16 cellular contexts compared by ENCODE assay signal in the genomic region with DNA sequence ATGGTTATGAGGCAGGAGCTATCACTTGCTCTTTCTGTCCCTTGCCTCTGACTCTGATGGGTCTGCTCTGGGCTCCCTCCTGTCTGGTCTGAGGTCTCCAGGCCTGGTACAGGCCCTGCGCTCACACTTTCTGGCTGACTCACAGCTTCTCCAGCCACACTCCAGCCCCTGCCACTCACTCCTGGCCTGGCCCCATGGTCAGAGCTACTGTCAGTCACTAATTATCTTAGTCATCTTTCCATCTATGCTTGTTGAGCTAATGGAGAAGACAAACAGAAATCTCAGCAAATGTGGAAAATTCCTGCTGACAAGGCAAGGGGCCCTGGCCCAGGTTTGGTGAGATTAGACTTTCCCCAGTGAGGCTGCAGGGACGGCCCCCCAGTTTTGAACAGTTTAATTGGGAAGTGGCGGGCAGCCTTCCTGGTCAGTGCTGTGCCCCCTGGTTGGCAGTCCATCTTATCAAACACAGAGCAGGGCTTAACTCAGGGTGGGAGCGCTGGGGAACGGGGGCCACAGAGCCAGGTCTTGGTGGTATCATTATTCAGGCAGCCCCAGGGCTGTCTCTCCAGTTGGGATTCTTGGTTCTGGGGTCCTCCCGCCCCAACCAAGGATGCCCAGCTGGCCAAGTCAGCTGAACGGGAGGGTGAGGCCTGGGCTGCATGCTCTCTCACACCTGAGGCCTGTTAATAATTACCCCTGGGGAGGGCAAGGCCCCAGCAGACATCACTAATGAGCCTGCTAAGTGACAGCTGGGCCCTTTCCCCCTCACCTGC.
DNase-seq lines count a peak whose midpoint lies in the region; ATAC-seq, FAIRE-seq and TF ChIP-seq lines count a peak whose summit lies in the region.
"Had no signal": no experiment of that assay in that cellular context is flagged by ENCODE, and none has a peak within 500 bp of the region (broad histone marks: within the 10 kb centered on the region; RNA-seq: fewer than 3 reads in every experiment).

No MANE protein-coding gene starts in this region.

- ATAC-seq in GM12878 = peak; percentile 28
- peak; percentile 15 for ATAC-seq in mucosa of descending colon
- ATAC-seq in stimulated activated naive B cell treated with anti-CD40 and anti-IgM and Interleukin-4, amounts not matched to agents 10 μg/mL and 1 μg/mL and 100 μg/mL, for 72 hours (replicated peaks) = no peak
- ATAC-seq: activated T-cell treated with anti-CD3 and anti-CD28 coated beads, Interleukin-2, amount 50 U/mL, for 72 hours; Panc1 had no signal

- H3K9me3 ChIP-seq in GM12878 (replicated peaks; ENCODE audit: control insufficient read depth, insufficient read depth, low read length) (no peaks in the 10 kb centered on the region), mucosa of descending colon (no peaks in the 10 kb centered on the region), MG63 (no peaks in the 10 kb centered on the region)
- H3K9me3 ChIP-seq: esophagus muscularis mucosa had no signal

- no peaks in the 10 kb centered on the region for H3K36me3 ChIP-seq in GM12878 (ENCODE audit: control insufficient read depth in 2 of 2, insufficient read depth in 2 of 2, low read length in 1 of 2)
- H3K36me3 ChIP-seq in mucosa of descending colon (ENCODE audit: low read depth) = no peaks in the 10 kb centered on the region
- H3K36me3 ChIP-seq in MG63 = no peaks in the 10 kb centered on the region
- H3K36me3 ChIP-seq: esophagus muscularis mucosa had no signal

- RAD21 ChIA-PET in GM12878 (lab: Charles Lee; ENCODE audit: unreplicated experiment) = interaction anchor here (0.7 to 1.6 kb wide), 4 partner anchors 59 to 121 kb away, joined by 3 read pairs; a partner anchor contains a TSS

- no peak overlapping the region for H2AFZ ChIP-seq in GM12878 (ENCODE audit: control insufficient read depth, low read depth, low read length)

- H3K9ac ChIP-seq in GM12878 (ENCODE audit: control insufficient read depth, insufficient read depth, low read length) = no peak overlapping the region

- no peak for TF ChIP-seq RAD21 in GM12878 (IDR thresholded peaks at IDR 0.05; ENCODE audit: insufficient read depth, low read depth, low read length)

- H3K4me3 Mint-ChIP-seq in CD14-positive monocyte = no peak overlapping the region
- H3K4me3 Mint-ChIP-seq in stimulated activated naive B cell treated with anti-CD40 and anti-IgM and Interleukin-4, amounts not matched to agents 10 μg/mL and 1 μg/mL and 100 μg/mL, for 72 hours = no peak overlapping the region
- H3K4me3 Mint-ChIP-seq: activated T-cell treated with anti-CD3 and anti-CD28 coated beads, Interleukin-2, amount 50 U/mL, for 72 hours had no signal

- SMC1A ChIA-PET in GM12878 (lab: Charles Lee; ENCODE audit: uncharacterized antibody, unreplicated experiment) = interaction anchor here (1.1 to 1.6 kb wide), 5 partner anchors 12 to 59 kb away, joined by 3 to 6 read pairs (median 3); no protein-coding TSS in a partner anchor

- peaks cover 0 to 3% of the 10 kb centered on the region in 2 experiments; a peak in 3 of 4 replicates for H3K27me3 ChIP-seq in GM12878 (replicated peaks in 1 of 2; ENCODE audit: control insufficient read depth in 2 of 2, insufficient read depth in 2 of 2, low read length in 1 of 2)
- H3K27me3 ChIP-seq in MG63 = no peaks in the 10 kb centered on the region

- intact Hi-C loops in CD14-positive monocyte (cut with micrococcal nuclease) = no loop called here
- intact Hi-C loops in GM12878 (cut with micrococcal nuclease; ENCODE audit: unreplicated experiment) = no loop called here
- intact Hi-C loops in mucosa of descending colon (cut with DNase I, micrococcal nuclease) = no loop called here

- H4K20me1 ChIP-seq in GM12878 (ENCODE audit: control insufficient read depth, insufficient read depth) = no peaks in the 10 kb centered on the region

- FAIRE-seq in GM12878 (lab: Jason Lieb, UNC) = no peak

- TF ChIP-seq POLR2A in GM12878 (IDR thresholded peaks at IDR 0.05; ENCODE audit: low read depth, low read length) = no peak

- 16% methylated on average over 7 of the region's 7 CpGs for WGBS in GM12878 (ENCODE audit: insufficient coverage, insufficient replicate concordance, low lambda C conversion rate, missing lambda C conversion rate)

- in situ Hi-C loops in GM12878 (cut with MboI) = no loop called here

- CTCF ChIA-PET in GM12878 (lab: Yijun Ruan, JAX) = interaction anchor here (0.8 to 2.0 kb wide), 5 partner anchors 16 to 263 kb away, joined by 3 to 10 read pairs (median 6); a partner anchor contains a TSS

- no peak overlapping the region for H3K27ac Mint-ChIP-seq in CD14-positive monocyte
- no peak overlapping the region for H3K27ac Mint-ChIP-seq in stimulated activated naive B cell treated with anti-CD40 and anti-IgM and Interleukin-4, amounts not matched to agents 10 μg/mL and 1 μg/mL and 100 μg/mL, for 72 hours
- H3K27ac Mint-ChIP-seq: activated T-cell treated with anti-CD3 and anti-CD28 coated beads, Interleukin-2, amount 50 U/mL, for 72 hours had no signal

- H3K4me3 ChIP-seq in GM12878 = no peak overlapping the region
- H3K4me3 ChIP-seq in mucosa of descending colon = no peak overlapping the region
- no peak overlapping the region for H3K4me3 ChIP-seq in MG63
- H3K4me3 ChIP-seq: esophagus muscularis mucosa, lung had no signal

- no TSS peak for BruUV-seq in GM12878 (replicated peaks; lab: Mats Ljungman, UMichigan)

- DNase-seq in CD14-positive monocyte (ENCODE audit: low spot score) (peak; percentile 46), LHCN-M2 (ENCODE audit: low read depth) (peak; percentile 19), GM12878 (ENCODE audit: low read depth, low spot score) (no peak), mucosa of descending colon (no peak), SKM-1 treated with dmso at 0.1 percent for 144 hours (lab: John Stamatoyannopoulos, UW; ENCODE audit: unreplicated experiment) (no peak), MG63 (no peak), NCI-H82 (lab: John Stamatoyannopoulos, UW) (no peak)
- DNase-seq in stimulated activated naive B cell treated with anti-CD40 and anti-IgM and Interleukin-4, amounts not matched to agents 10 μg/mL and 1 μg/mL and 100 μg/mL, for 72 hours = no peak
- DNase-seq: activated T-cell treated with anti-CD3 and anti-CD28 coated beads, Interleukin-2, amount 50 U/mL, for 72 hours; DMS79; hypothalamus; NCI-H1092; NCI-H2227 treated with DMSO at 0.1 percent for 48 hours had no signal

- no peak for TF ChIP-seq EP300 in GM12878 (IDR thresholded peaks at IDR 0.05; ENCODE audit: borderline replicate concordance in 1 of 2, control insufficient read depth in 1 of 2, low read depth in 2 of 2, low read length in 2 of 2)

- no peak overlapping the region for H3K4me2 ChIP-seq in GM12878 (ENCODE audit: control insufficient read depth, insufficient read depth)

- H3K9me3 Mint-ChIP-seq in CD14-positive monocyte = no peaks in the 10 kb centered on the region
- no peaks in the 10 kb centered on the region for H3K9me3 Mint-ChIP-seq in stimulated activated naive B cell treated with anti-CD40 and anti-IgM and Interleukin-4, amounts not matched to agents 10 μg/mL and 1 μg/mL and 100 μg/mL, for 72 hours
- H3K9me3 Mint-ChIP-seq: activated T-cell treated with anti-CD3 and anti-CD28 coated beads, Interleukin-2, amount 50 U/mL, for 72 hours had no signal

- H3K79me2 ChIP-seq in GM12878 (ENCODE audit: control insufficient read depth, insufficient read depth, low read length) = no peaks in the 10 kb centered on the region

- TF ChIP-seq CTCF in CD14-positive monocyte (IDR thresholded peaks at IDR 0.05) (no peak), GM12878 (IDR thresholded peaks at IDR 0.05 in 2 of 3, conservative IDR thresholded peaks at IDR 0.05 in 1 of 3; ENCODE audit: control insufficient read depth in 2 of 3, extremely low read depth in 1 of 3, insufficient read depth in 1 of 3, low read depth in 3 of 3, low read length in 3 of 3) (no peak), mucosa of descending colon (IDR thresholded peaks at IDR 0.05) (no peak)

- H3K4me1 ChIP-seq in GM12878 (ENCODE audit: control insufficient read depth, insufficient read depth, low read length) (no peaks in the 10 kb centered on the region), mucosa of descending colon (ENCODE audit: low read depth) (peaks cover 3% of the 10 kb centered on the region)

- peaks cover 0 to 7% (median 6%) of the 10 kb centered on the region in 3 donors for H3K27me3 Mint-ChIP-seq in CD14-positive monocyte (ENCODE audit: low read depth in 3 of 3)
- peaks cover 21 to 33% of the 10 kb centered on the region in 2 donors for H3K27me3 Mint-ChIP-seq in stimulated activated naive B cell treated with anti-CD40 and anti-IgM and Interleukin-4, amounts not matched to agents 10 μg/mL and 1 μg/mL and 100 μg/mL, for 72 hours

- H3K36me3 Mint-ChIP-seq in CD14-positive monocyte = no peaks in the 10 kb centered on the region
- no peaks in the 10 kb centered on the region for H3K36me3 Mint-ChIP-seq in stimulated activated naive B cell treated with anti-CD40 and anti-IgM and Interleukin-4, amounts not matched to agents 10 μg/mL and 1 μg/mL and 100 μg/mL, for 72 hours

- POLR2A ChIA-PET in GM12878 (lab: Charles Lee) = interaction anchor here (0.6 to 1.5 kb wide), 2 partner anchors 13 to 239 kb away, joined by 3 read pairs; no protein-coding TSS in a partner anchor

- no peak overlapping the region for H3K27ac ChIP-seq in GM12878 (ENCODE audit: control insufficient read depth, insufficient read depth)
- H3K27ac ChIP-seq: esophagus muscularis mucosa had no signal

- H3K4me1 Mint-ChIP-seq in CD14-positive monocyte = peaks cover 13% of the 10 kb centered on the region
- H3K4me1 Mint-ChIP-seq in stimulated activated naive B cell treated with anti-CD40 and anti-IgM and Interleukin-4, amounts not matched to agents 10 μg/mL and 1 μg/mL and 100 μg/mL, for 72 hours = peaks cover 2 to 5% of the 10 kb centered on the region in 2 donors

TF ChIP-seq in GM12878, 131 proteins besides CTCF, POLR2A, EP300 and RAD21 (continues in another document):
- TF ChIP-seq ZNF207 (IDR thresholded peaks at IDR 0.05; ENCODE audit: borderline replicate concordance) (no peak), GABPA (IDR thresholded peaks at IDR 0.05; ENCODE audit: low read depth) (no peak), KDM1A (IDR thresholded peaks at IDR 0.05; ENCODE audit: borderline replicate concordance) (no peak)

Comparison
In these comparisons a context has a peak if more than half of its experiments do, and no peak if none do; other contexts are left out.
1. DNase-seq: peak in CD14-positive monocyte (single experiment) and LHCN-M2 (single experiment); none in GM12878 (single experiment), mucosa of descending colon (0 of 3), SKM-1 treated with dmso at 0.1 percent for 144 hours (single experiment), MG63 (single experiment), NCI-H82 (single experiment) and stimulated activated naive B cell treated with anti-CD40 and anti-IgM and Interleukin-4, amounts not matched to agents 10 μg/mL and 1 μg/mL and 100 μg/mL, for 72 hours (single experiment).
2. ATAC-seq: peak in GM12878 (single experiment) and mucosa of descending colon (single experiment); none in stimulated activated naive B cell treated with anti-CD40 and anti-IgM and Interleukin-4, amounts not matched to agents 10 μg/mL and 1 μg/mL and 100 μg/mL, for 72 hours (0 of 2).